In genomic region chr19:14519860-14520407, GRCh38 we compare ENCODE assay signal across 8 cellular contexts. TPM values are rescaled to one million over a fixed set of nuclear protein-coding genes. Genes with fewer than 3 reads are reported as not detected.
DNase-seq lines count a peak whose midpoint lies in the region; ATAC-seq and TF ChIP-seq lines count a peak whose summit lies in the region.

No MANE protein-coding gene starts in this region.

- 42 to 52% methylated on average over 2 of the region's 2 CpGs for WGBS in testis, 2 donors

- H3K4me3 ChIP-seq in testis, result no peak overlapping the region

- peak overlapping the region; percentile 99 to 100 for H3K27ac ChIP-seq in testis

- intact Hi-C loops in activated CD4-positive, alpha-beta T cell treated with anti-CD3 and anti-CD28 coated beads, Interleukin-2, amount 10 ng/mL, durations not matched to agents 24 days and 14 days (cut with micrococcal nuclease), result loop anchor here (10.0 kb wide), 2 partner anchors 675 to 1605 kb away; partner anchors contain the start of gene SYCE2
- intact Hi-C loops in testis (cut with DNase I; ENCODE audit: low total_unique reads), result no loop called here

- peak overlapping the region; percentile 90 for H3K4me3 Mint-ChIP-seq in activated CD4-positive, alpha-beta T cell treated with anti-CD3 and anti-CD28 coated beads, Interleukin-2, amount 10 ng/mL, durations not matched to agents 24 days and 14 days
- peak overlapping the region; percentile 70 for H3K4me3 Mint-ChIP-seq in activated T-cell treated with anti-CD3 and anti-CD28 coated beads, Interleukin-2, amount 50 U/mL, for 4 hours

- DNase-seq in activated CD4-positive, alpha-beta T cell treated with anti-CD3 and anti-CD28 coated beads, Interleukin-2, amount 10 ng/mL, durations not matched to agents 24 days and 14 days, result peak; percentile 66
- DNase-seq in activated CD4-positive, alpha-beta T cell treated with anti-CD3 and anti-CD28 coated beads, Interleukin-2, amount 50 U/mL, for 4 hours, result no peak
- no peak for DNase-seq in activated T-cell treated with anti-CD3 and anti-CD28 coated beads, Interleukin-2, amount 50 U/mL, for 4 hours
- DNase-seq in kidney glomerular epithelial cell (lab: John Stamatoyannopoulos, UW) (peak; percentile 84), testis (peak; percentile 76), NCI-H1436 (lab: John Stamatoyannopoulos, UW) (no peak)

- no peaks in the 10 kb centered on the region for H3K9me3 Mint-ChIP-seq in activated CD4-positive, alpha-beta T cell treated with anti-CD3 and anti-CD28 coated beads, Interleukin-2, amount 10 ng/mL, durations not matched to agents 24 days and 14 days
- H3K9me3 Mint-ChIP-seq in activated T-cell treated with anti-CD3 and anti-CD28 coated beads, Interleukin-2, amount 50 U/mL, for 4 hours, result no peaks in the 10 kb centered on the region

- H3K4me1 Mint-ChIP-seq in activated CD4-positive, alpha-beta T cell treated with anti-CD3 and anti-CD28 coated beads, Interleukin-2, amount 10 ng/mL, durations not matched to agents 24 days and 14 days, result peaks cover 57% of the 10 kb centered on the region
- peaks cover 68% of the 10 kb centered on the region for H3K4me1 Mint-ChIP-seq in activated T-cell treated with anti-CD3 and anti-CD28 coated beads, Interleukin-2, amount 50 U/mL, for 4 hours (ENCODE audit: low read depth)

- no peaks in the 10 kb centered on the region for H3K36me3 ChIP-seq in testis (ENCODE audit: low read depth, missing control alignments)

- no peaks in the 10 kb centered on the region for H3K27me3 ChIP-seq in testis

- no peaks in the 10 kb centered on the region for H3K27me3 Mint-ChIP-seq in activated CD4-positive, alpha-beta T cell treated with anti-CD3 and anti-CD28 coated beads, Interleukin-2, amount 10 ng/mL, durations not matched to agents 24 days and 14 days
- H3K27me3 Mint-ChIP-seq in activated T-cell treated with anti-CD3 and anti-CD28 coated beads, Interleukin-2, amount 50 U/mL, for 4 hours (ENCODE audit: low read depth), result no peaks in the 10 kb centered on the region

- H3K9me3 ChIP-seq in testis, result no peaks in the 10 kb centered on the region

- no peak for TF ChIP-seq CTCF in testis (IDR thresholded peaks at IDR 0.05)

- peaks cover 36% of the 10 kb centered on the region for H3K4me1 ChIP-seq in testis

- peaks cover 32% of the 10 kb centered on the region for H3K36me3 Mint-ChIP-seq in activated CD4-positive, alpha-beta T cell treated with anti-CD3 and anti-CD28 coated beads, Interleukin-2, amount 10 ng/mL, durations not matched to agents 24 days and 14 days (ENCODE audit: low read depth)
- peaks cover 25% of the 10 kb centered on the region for H3K36me3 Mint-ChIP-seq in activated T-cell treated with anti-CD3 and anti-CD28 coated beads, Interleukin-2, amount 50 U/mL, for 4 hours (ENCODE audit: insufficient read depth)

- TF ChIP-seq POLR2A in testis (IDR thresholded peaks at IDR 0.05), result no peak

- ATAC-seq in activated T-cell treated with anti-CD3 and anti-CD28 coated beads, Interleukin-2, amount 50 U/mL, for 4 hours, result peak; percentile 16 to 21
- ATAC-seq in GM21367 (IDR thresholded peaks at IDR 0.05; ENCODE audit: unreplicated experiment) (no peak), GM21619 (IDR thresholded peaks at IDR 0.05; ENCODE audit: unreplicated experiment) (no peak)

- peak overlapping the region; percentile 91 for H3K27ac Mint-ChIP-seq in activated CD4-positive, alpha-beta T cell treated with anti-CD3 and anti-CD28 coated beads, Interleukin-2, amount 10 ng/mL, durations not matched to agents 24 days and 14 days

RNA-seq across cellular contexts. Expression of gene DNAJB1, which starts 1.7 kb away (rescaled TPM):
- total RNA-seq in activated CD4-positive, alpha-beta T cell treated with anti-CD3 and anti-CD28 coated beads, Interleukin-2, amount 10 ng/mL, durations not matched to agents 24 days and 14 days, result 117 and 126 TPM in 2 replicates
- 100 to 1,000 TPM; 119 to 128 (median 120) TPM for total RNA-seq in activated T-cell treated with anti-CD3 and anti-CD28 coated beads, Interleukin-2, amount 50 U/mL, for 4 hours
- 100 to 1,000 TPM; 185 to 245 TPM for total RNA-seq in testis
- 386 TPM for polyA plus RNA-seq in testis (ENCODE audit: insufficient read depth, low read depth, low replicate concordance)

RNA-seq across cellular contexts. Expression of gene TECR, which starts 9.5 kb away (rescaled TPM):
- total RNA-seq in activated CD4-positive, alpha-beta T cell treated with anti-CD3 and anti-CD28 coated beads, Interleukin-2, amount 10 ng/mL, durations not matched to agents 24 days and 14 days, result 108 and 119 TPM in 2 replicates
- 10 to 100 TPM; 92.5 to 96.3 (median 94.6) TPM for total RNA-seq in activated T-cell treated with anti-CD3 and anti-CD28 coated beads, Interleukin-2, amount 50 U/mL, for 4 hours
- total RNA-seq in testis, result 100 to 1,000 TPM; 164 to 192 TPM
- 418 TPM for polyA plus RNA-seq in testis (ENCODE audit: insufficient read depth, low read depth, low replicate concordance)

RNA-seq across cellular contexts. Expression of gene GIPC1, which starts 24.0 kb away (rescaled TPM):
- 39.9 and 40.1 TPM in 2 replicates for total RNA-seq in activated CD4-positive, alpha-beta T cell treated with anti-CD3 and anti-CD28 coated beads, Interleukin-2, amount 10 ng/mL, durations not matched to agents 24 days and 14 days
- 10 to 100 TPM; 42.5 to 49.8 (median 44.3) TPM for total RNA-seq in activated T-cell treated with anti-CD3 and anti-CD28 coated beads, Interleukin-2, amount 50 U/mL, for 4 hours
- 10 to 100 TPM; 55.0 to 57.5 TPM for total RNA-seq in testis
- polyA plus RNA-seq in testis (ENCODE audit: insufficient read depth, low read depth, low replicate concordance), result 47.8 TPM

RNA-seq across cellular contexts. Expression of gene PTGER1, which starts 44.8 kb away (rescaled TPM):
- total RNA-seq in activated CD4-positive, alpha-beta T cell treated with anti-CD3 and anti-CD28 coated beads, Interleukin-2, amount 10 ng/mL, durations not matched to agents 24 days and 14 days, result 0.78 and 1.1 TPM in 2 replicates
- under 1 TPM in 1 of 3 donors, not detected in 2; 0.19 TPM for total RNA-seq in activated T-cell treated with anti-CD3 and anti-CD28 coated beads, Interleukin-2, amount 50 U/mL, for 4 hours
- total RNA-seq in testis, result 1 to 10 TPM; 1.4 to 1.5 TPM
- polyA plus RNA-seq in testis (ENCODE audit: insufficient read depth, low read depth, low replicate concordance), result 0.22 TPM

RNA-seq across cellular contexts. Expression of gene NDUFB7, which starts 51.9 kb away (rescaled TPM):
- total RNA-seq in activated CD4-positive, alpha-beta T cell treated with anti-CD3 and anti-CD28 coated beads, Interleukin-2, amount 10 ng/mL, durations not matched to agents 24 days and 14 days, result 129 and 132 TPM in 2 replicates
- total RNA-seq in activated T-cell treated with anti-CD3 and anti-CD28 coated beads, Interleukin-2, amount 50 U/mL, for 4 hours, result 100 to 1,000 TPM; 161 to 213 (median 175) TPM
- total RNA-seq in testis, result 100 to 1,000 TPM; 389 to 493 TPM
- 259 TPM for polyA plus RNA-seq in testis (ENCODE audit: insufficient read depth, low read depth, low replicate concordance)

Comparison
In these comparisons a context has a peak if more than half of its experiments do, and no peak if none do; other contexts are left out.
1. DNase-seq: peak in activated CD4-positive, alpha-beta T cell treated with anti-CD3 and anti-CD28 coated beads, Interleukin-2, amount 10 ng/mL, durations not matched to agents 24 days and 14 days (single experiment), kidney glomerular epithelial cell (single experiment) and testis (single experiment); none in activated CD4-positive, alpha-beta T cell treated with anti-CD3 and anti-CD28 coated beads, Interleukin-2, amount 50 U/mL, for 4 hours (0 of 2), activated T-cell treated with anti-CD3 and anti-CD28 coated beads, Interleukin-2, amount 50 U/mL, for 4 hours (single experiment) and NCI-H1436 (single experiment).
2. ATAC-seq: peak in activated T-cell treated with anti-CD3 and anti-CD28 coated beads, Interleukin-2, amount 50 U/mL, for 4 hours (2 of 2); none in GM21367 (single experiment) and GM21619 (single experiment).